ENCODE assay signal across 8 cellular contexts in the genomic region with DNA sequence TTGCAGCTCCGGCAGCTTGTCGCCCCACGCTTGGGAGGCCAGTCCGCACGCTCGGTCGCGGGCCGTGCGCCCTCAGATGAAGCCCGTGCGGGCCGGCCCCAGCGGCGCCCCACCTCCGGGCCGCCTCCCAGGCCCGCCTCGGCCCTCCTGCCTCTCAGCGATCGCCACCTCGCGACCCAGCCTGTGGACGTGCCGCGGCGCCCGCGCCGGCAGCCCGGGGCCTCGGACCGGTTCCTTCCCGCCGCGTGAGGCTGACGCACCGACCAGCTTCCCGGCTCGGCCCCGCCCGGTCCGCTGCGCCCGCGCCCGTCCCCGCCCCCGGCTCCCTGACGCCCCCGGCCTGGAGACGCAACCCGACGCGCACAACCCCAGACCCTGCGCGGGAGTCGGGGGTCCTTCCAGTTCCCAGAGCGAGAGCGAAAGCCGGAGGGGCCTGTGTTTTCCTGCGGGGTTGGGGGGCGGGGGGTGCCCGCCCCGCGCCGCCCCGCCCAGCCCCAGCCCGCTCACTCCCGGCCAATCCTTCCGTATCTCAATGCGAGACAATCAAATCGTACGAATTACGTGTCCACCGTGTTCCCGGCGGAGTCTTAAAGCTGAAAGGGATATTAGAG. TPM values are rescaled to one million over a fixed set of nuclear protein-coding genes. Genes with fewer than 3 reads are reported as not detected.
DNase-seq lines count a peak whose midpoint lies in the region; ATAC-seq and TF ChIP-seq lines count a peak whose summit lies in the region.

A gene with protein sequence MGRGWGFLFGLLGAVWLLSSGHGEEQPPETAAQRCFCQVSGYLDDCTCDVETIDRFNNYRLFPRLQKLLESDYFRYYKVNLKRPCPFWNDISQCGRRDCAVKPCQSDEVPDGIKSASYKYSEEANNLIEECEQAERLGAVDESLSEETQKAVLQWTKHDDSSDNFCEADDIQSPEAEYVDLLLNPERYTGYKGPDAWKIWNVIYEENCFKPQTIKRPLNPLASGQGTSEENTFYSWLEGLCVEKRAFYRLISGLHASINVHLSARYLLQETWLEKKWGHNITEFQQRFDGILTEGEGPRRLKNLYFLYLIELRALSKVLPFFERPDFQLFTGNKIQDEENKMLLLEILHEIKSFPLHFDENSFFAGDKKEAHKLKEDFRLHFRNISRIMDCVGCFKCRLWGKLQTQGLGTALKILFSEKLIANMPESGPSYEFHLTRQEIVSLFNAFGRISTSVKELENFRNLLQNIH (minus strand): TSS at position 78 of the 611 bp plus-strand sequence. CDS start 77 bp downstream, at position 1.

- H3K4me3 Mint-ChIP-seq in activated T-helper 2 cell treated with anti-CD3 and anti-CD28 coated beads, Interferon-gamma antibody, Interleukin-2, Interleukin-4, amounts not matched to agents 10 μg/mL and 5 μg/mL and 100 μg/mL, durations not matched to agents 14 hours and 24 hours and 36 hours (ENCODE audit: low read depth) = peak within 1 kb of the TSS; percentile 98
- H3K4me3 Mint-ChIP-seq in natural killer cell treated with Interleukin-12 subunit alpha and Interleukin-12 subunit beta and Interleukin-15 and Interleukin-18, amount 100 ng/mL, for 72 hours = peak within 1 kb of the TSS; percentile 97
- peak within 1 kb of the TSS; percentile 94 to 100 for H3K4me3 Mint-ChIP-seq in stimulated activated naive CD8-positive, alpha-beta T cell treated with anti-CD3 and anti-CD28 coated beads, Interleukin-15, amount 100 ng/mL, for 72 hours

- no peak for TF ChIP-seq RAD21 in Ishikawa (IDR thresholded peaks at IDR 0.05; ENCODE audit: low read depth)

- intact Hi-C loops in activated T-helper 2 cell treated with anti-CD3 and anti-CD28 coated beads, Interferon-gamma antibody, Interleukin-2, Interleukin-4, amounts not matched to agents 10 μg/mL and 5 μg/mL and 100 μg/mL, durations not matched to agents 14 hours and 24 hours and 36 hours (cut with micrococcal nuclease) = loop anchor here (1.0 to 10.0 kb wide), 2 partner anchors 35 to 381 kb away; a partner anchor contains a TSS

- H3K4me1 Mint-ChIP-seq in activated T-helper 2 cell treated with anti-CD3 and anti-CD28 coated beads, Interferon-gamma antibody, Interleukin-2, Interleukin-4, amounts not matched to agents 10 μg/mL and 5 μg/mL and 100 μg/mL, durations not matched to agents 14 hours and 24 hours and 36 hours (ENCODE audit: low read depth) = peaks cover 29% of the 10 kb centered on the region
- H3K4me1 Mint-ChIP-seq in natural killer cell treated with Interleukin-12 subunit alpha and Interleukin-12 subunit beta and Interleukin-15 and Interleukin-18, amount 100 ng/mL, for 72 hours (ENCODE audit: low read depth in 2 of 2) = peaks cover 28 to 33% of the 10 kb centered on the region in 2 donors
- peaks cover 39% of the 10 kb centered on the region for H3K4me1 Mint-ChIP-seq in stimulated activated naive CD8-positive, alpha-beta T cell treated with anti-CD3 and anti-CD28 coated beads, Interleukin-15, amount 100 ng/mL, for 72 hours

- H3K27me3 Mint-ChIP-seq in activated T-helper 2 cell treated with anti-CD3 and anti-CD28 coated beads, Interferon-gamma antibody, Interleukin-2, Interleukin-4, amounts not matched to agents 10 μg/mL and 5 μg/mL and 100 μg/mL, durations not matched to agents 14 hours and 24 hours and 36 hours (ENCODE audit: low read depth) = no peaks in the 10 kb centered on the region
- H3K27me3 Mint-ChIP-seq in natural killer cell treated with Interleukin-12 subunit alpha and Interleukin-12 subunit beta and Interleukin-15 and Interleukin-18, amount 100 ng/mL, for 72 hours = no peaks in the 10 kb centered on the region
- H3K27me3 Mint-ChIP-seq in stimulated activated naive CD8-positive, alpha-beta T cell treated with anti-CD3 and anti-CD28 coated beads, Interleukin-15, amount 100 ng/mL, for 72 hours = no peaks in the 10 kb centered on the region

- peaks cover 34% of the 10 kb centered on the region for H3K36me3 Mint-ChIP-seq in activated T-helper 2 cell treated with anti-CD3 and anti-CD28 coated beads, Interferon-gamma antibody, Interleukin-2, Interleukin-4, amounts not matched to agents 10 μg/mL and 5 μg/mL and 100 μg/mL, durations not matched to agents 14 hours and 24 hours and 36 hours (ENCODE audit: low read depth)
- peaks cover 6% of the 10 kb centered on the region for H3K36me3 Mint-ChIP-seq in natural killer cell treated with Interleukin-12 subunit alpha and Interleukin-12 subunit beta and Interleukin-15 and Interleukin-18, amount 100 ng/mL, for 72 hours

- DNase-seq in DMS79 (lab: John Stamatoyannopoulos, UW) = peak; percentile 77
- peak; percentile 65 for DNase-seq in activated T-helper 2 cell treated with anti-CD3 and anti-CD28 coated beads, Interferon-gamma antibody, Interleukin-2, Interleukin-4, amounts not matched to agents 10 μg/mL and 5 μg/mL and 100 μg/mL, durations not matched to agents 14 hours and 24 hours and 36 hours (ENCODE audit: low spot score)
- peak; percentile 79 for DNase-seq in fibroblast of peridontal ligament (ENCODE audit: extremely low read depth)
- DNase-seq in natural killer cell treated with Interleukin-12 subunit alpha and Interleukin-12 subunit beta and Interleukin-15 and Interleukin-18, amount 100 ng/mL, for 72 hours (ENCODE audit: low spot score) = peak; percentile 91
- peak; percentile 59 to 65 for DNase-seq in stimulated activated naive CD8-positive, alpha-beta T cell treated with anti-CD3 and anti-CD28 coated beads, Interleukin-15, amount 100 ng/mL, for 72 hours

- ATAC-seq in GM21576 (IDR thresholded peaks at IDR 0.05; ENCODE audit: unreplicated experiment) = peak; percentile 64
- peak; percentile 92 to 95 for ATAC-seq in natural killer cell treated with Interleukin-12 subunit alpha and Interleukin-12 subunit beta and Interleukin-15 and Interleukin-18, amount 100 ng/mL, for 72 hours
- ATAC-seq in stimulated activated naive CD8-positive, alpha-beta T cell treated with anti-CD3 and anti-CD28 coated beads, Interleukin-15, amount 100 ng/mL, for 72 hours = peak; percentile 79

- no peaks in the 10 kb centered on the region for H3K9me3 Mint-ChIP-seq in activated T-helper 2 cell treated with anti-CD3 and anti-CD28 coated beads, Interferon-gamma antibody, Interleukin-2, Interleukin-4, amounts not matched to agents 10 μg/mL and 5 μg/mL and 100 μg/mL, durations not matched to agents 14 hours and 24 hours and 36 hours
- no peaks in the 10 kb centered on the region for H3K9me3 Mint-ChIP-seq in natural killer cell treated with Interleukin-12 subunit alpha and Interleukin-12 subunit beta and Interleukin-15 and Interleukin-18, amount 100 ng/mL, for 72 hours
- H3K9me3 Mint-ChIP-seq in stimulated activated naive CD8-positive, alpha-beta T cell treated with anti-CD3 and anti-CD28 coated beads, Interleukin-15, amount 100 ng/mL, for 72 hours = no peaks in the 10 kb centered on the region

- peak within 1 kb of the TSS; percentile 99 for H3K27ac Mint-ChIP-seq in activated T-helper 2 cell treated with anti-CD3 and anti-CD28 coated beads, Interferon-gamma antibody, Interleukin-2, Interleukin-4, amounts not matched to agents 10 μg/mL and 5 μg/mL and 100 μg/mL, durations not matched to agents 14 hours and 24 hours and 36 hours
- peak within 1 kb of the TSS; percentile 96 for H3K27ac Mint-ChIP-seq in natural killer cell treated with Interleukin-12 subunit alpha and Interleukin-12 subunit beta and Interleukin-15 and Interleukin-18, amount 100 ng/mL, for 72 hours
- peak within 1 kb of the TSS; percentile 94 to 100 for H3K27ac Mint-ChIP-seq in stimulated activated naive CD8-positive, alpha-beta T cell treated with anti-CD3 and anti-CD28 coated beads, Interleukin-15, amount 100 ng/mL, for 72 hours

- no peak for TF ChIP-seq EP300 in Ishikawa (IDR thresholded peaks at IDR 0.05; ENCODE audit: borderline replicate concordance)

TF ChIP-seq in Ishikawa, 13 proteins besides CTCF, POLR2A, EP300 and RAD21:
- TF ChIP-seq FOXM1 (IDR thresholded peaks at IDR 0.05; ENCODE audit: borderline replicate concordance, low read depth) (no peak), ZBTB7A (IDR thresholded peaks at IDR 0.05; ENCODE audit: low read depth) (peak; percentile 91), CREB1 (IDR thresholded peaks at IDR 0.05; ENCODE audit: low read depth) (peak; percentile 27; the same call in 1 of the 2 replicates), EGR1 (IDR thresholded peaks at IDR 0.05) (peak; percentile 61; the same call in 1 of the 2 replicates), TEAD4 (IDR thresholded peaks at IDR 0.05) (no peak), TCF12 (IDR thresholded peaks at IDR 0.05; ENCODE audit: low read depth) (no peak)

TF ChIP-seq in PFSK-1, 5 proteins besides CTCF, POLR2A, EP300 and RAD21 (continues in another document):
- TF ChIP-seq SIN3A (IDR thresholded peaks at IDR 0.05; ENCODE audit: borderline replicate concordance, insufficient read depth, low read length) = 0 out of 2 replicates have a peak, but pooled peaks have one; percentile 50
- TF ChIP-seq, protein P1, sequence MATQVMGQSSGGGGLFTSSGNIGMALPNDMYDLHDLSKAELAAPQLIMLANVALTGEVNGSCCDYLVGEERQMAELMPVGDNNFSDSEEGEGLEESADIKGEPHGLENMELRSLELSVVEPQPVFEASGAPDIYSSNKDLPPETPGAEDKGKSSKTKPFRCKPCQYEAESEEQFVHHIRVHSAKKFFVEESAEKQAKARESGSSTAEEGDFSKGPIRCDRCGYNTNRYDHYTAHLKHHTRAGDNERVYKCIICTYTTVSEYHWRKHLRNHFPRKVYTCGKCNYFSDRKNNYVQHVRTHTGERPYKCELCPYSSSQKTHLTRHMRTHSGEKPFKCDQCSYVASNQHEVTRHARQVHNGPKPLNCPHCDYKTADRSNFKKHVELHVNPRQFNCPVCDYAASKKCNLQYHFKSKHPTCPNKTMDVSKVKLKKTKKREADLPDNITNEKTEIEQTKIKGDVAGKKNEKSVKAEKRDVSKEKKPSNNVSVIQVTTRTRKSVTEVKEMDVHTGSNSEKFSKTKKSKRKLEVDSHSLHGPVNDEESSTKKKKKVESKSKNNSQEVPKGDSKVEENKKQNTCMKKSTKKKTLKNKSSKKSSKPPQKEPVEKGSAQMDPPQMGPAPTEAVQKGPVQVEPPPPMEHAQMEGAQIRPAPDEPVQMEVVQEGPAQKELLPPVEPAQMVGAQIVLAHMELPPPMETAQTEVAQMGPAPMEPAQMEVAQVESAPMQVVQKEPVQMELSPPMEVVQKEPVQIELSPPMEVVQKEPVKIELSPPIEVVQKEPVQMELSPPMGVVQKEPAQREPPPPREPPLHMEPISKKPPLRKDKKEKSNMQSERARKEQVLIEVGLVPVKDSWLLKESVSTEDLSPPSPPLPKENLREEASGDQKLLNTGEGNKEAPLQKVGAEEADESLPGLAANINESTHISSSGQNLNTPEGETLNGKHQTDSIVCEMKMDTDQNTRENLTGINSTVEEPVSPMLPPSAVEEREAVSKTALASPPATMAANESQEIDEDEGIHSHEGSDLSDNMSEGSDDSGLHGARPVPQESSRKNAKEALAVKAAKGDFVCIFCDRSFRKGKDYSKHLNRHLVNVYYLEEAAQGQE (IDR thresholded peaks at IDR 0.05; ENCODE audit: insufficient read depth in 1 of 2, low read depth in 2 of 2, low read length in 2 of 2) = no peak

RNA-seq across cellular contexts. Expression of the gene that starts here (rescaled TPM):
- 20.0 TPM for polyA plus RNA-seq in PFSK-1 (2012; ENCODE audit: insufficient read length, low read depth)
- 219 and 226 TPM in 2 replicates for total RNA-seq in activated T-helper 2 cell treated with anti-CD3 and anti-CD28 coated beads, Interferon-gamma antibody, Interleukin-2, Interleukin-4, amounts not matched to agents 10 μg/mL and 5 μg/mL and 100 μg/mL, durations not matched to agents 14 hours and 24 hours and 36 hours
- 100 to 1,000 TPM; 142 to 146 TPM for total RNA-seq in natural killer cell treated with Interleukin-12 subunit alpha and Interleukin-12 subunit beta and Interleukin-15 and Interleukin-18, amount 100 ng/mL, for 72 hours

Comparison
In these comparisons a context has a peak if more than half of its experiments do, and no peak if none do; other contexts are left out.
1. Peak in every context shown above with its lines: DNase-seq and ATAC-seq.